In the genomic region with DNA sequence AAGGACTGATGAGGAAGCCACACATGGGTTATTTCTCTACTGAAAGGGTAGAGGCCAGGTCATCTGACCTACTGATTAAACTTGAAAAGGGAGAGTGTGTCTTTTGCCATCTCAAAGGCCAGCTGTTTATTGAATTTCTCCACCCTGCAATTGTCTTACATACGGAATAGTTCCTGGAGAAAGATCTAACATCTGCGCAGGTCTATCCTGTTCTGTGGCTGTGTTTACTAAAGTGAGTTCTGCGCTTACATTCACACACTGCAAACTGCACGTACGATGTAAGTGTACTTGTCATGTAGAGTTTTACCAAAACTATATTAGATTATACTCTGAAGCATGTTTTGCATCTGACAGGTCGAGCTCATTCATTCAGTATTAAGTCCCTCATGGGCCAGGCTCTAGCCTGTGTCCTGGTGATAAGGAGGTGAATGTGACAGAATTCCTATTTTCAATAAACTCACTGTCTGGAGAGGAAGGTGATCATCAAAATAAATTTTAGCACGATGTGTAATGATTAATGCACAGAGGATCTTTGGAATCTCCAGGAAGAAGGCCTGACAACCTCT, we compare ENCODE assay signal across 22 cellular contexts.
DNase-seq lines count a peak whose midpoint lies in the region; ATAC-seq, FAIRE-seq and TF ChIP-seq lines count a peak whose summit lies in the region.
"Had no signal": no experiment of that assay in that cellular context is flagged by ENCODE, and none has a peak within 500 bp of the region (broad histone marks: within the 10 kb centered on the region; RNA-seq: fewer than 3 reads in every experiment).

No MANE protein-coding gene starts in this region.

- no peak for DNase-seq in left ventricle myocardium inferior
- no peak for DNase-seq in right atrium auricular region (ENCODE audit: low spot score)
- DNase-seq in activated T-helper 1 cell treated with anti-CD3 and anti-CD28 coated beads, Interleukin-12 subunit alpha, Interleukin-12 subunit beta, Interleukin-2, Interleukin-4 antibody, amounts not matched to agents 30 ng/mL and 10 ng/mL and 1 ng/mL, durations not matched to agents 14 hours and 24 hours and 36 hours (ENCODE audit: low spot score): no peak
- DNase-seq in left colon: no peak
- no peak for DNase-seq in urothelium cell line (ENCODE audit: low spot score)
- DNase-seq in substantia nigra (lab: John Stamatoyannopoulos, UW): no peak
- DNase-seq in UCSD-AML1 (lab: John Stamatoyannopoulos, UW; ENCODE audit: unreplicated experiment): no peak
- DNase-seq: activated CD4-positive, CD25-positive, alpha-beta regulatory T cell; aorta; DMS 273 treated with DMSO at 0.1 percent for 48 hours; GF-D8; NCI-H187 treated with DMSO at 0.1 percent for 48 hours; NCI-H510A; pancreas; small intestine; stimulated activated CD4-positive, alpha-beta T cell treated with anti-CD3 and anti-CD28 coated beads, Interleukin-4, amount 100 ng/mL, for 4 hours; stimulated activated CD8-positive, alpha-beta memory T cell treated with anti-CD3 and anti-CD28 coated beads, Interleukin-4, amount 100 ng/mL, for 48 hours; testis had no signal

- H3K4me1 ChIP-seq in left ventricle myocardium inferior: peaks cover 55% of the 10 kb centered on the region
- peaks cover 0 to 47% of the 10 kb centered on the region in 2 donors for H3K4me1 ChIP-seq in right atrium auricular region
- H3K4me1 ChIP-seq: pancreas, testis had no signal

- H3K36me3 Mint-ChIP-seq in activated T-helper 1 cell treated with anti-CD3 and anti-CD28 coated beads, Interleukin-12 subunit alpha, Interleukin-12 subunit beta, Interleukin-2, Interleukin-4 antibody, amounts not matched to agents 30 ng/mL and 10 ng/mL and 1 ng/mL, durations not matched to agents 14 hours and 24 hours and 36 hours (ENCODE audit: low read depth): peaks cover 20% of the 10 kb centered on the region

- peak overlapping the region; percentile 38 for H3K27ac Mint-ChIP-seq in activated T-helper 1 cell treated with anti-CD3 and anti-CD28 coated beads, Interleukin-12 subunit alpha, Interleukin-12 subunit beta, Interleukin-2, Interleukin-4 antibody, amounts not matched to agents 30 ng/mL and 10 ng/mL and 1 ng/mL, durations not matched to agents 14 hours and 24 hours and 36 hours
- H3K27ac Mint-ChIP-seq: B cell had no signal

- peak; percentile 89 for FAIRE-seq in urothelium cell line (lab: Jason Lieb, UNC)
- FAIRE-seq: colon, GM12892, pancreas, small intestine had no signal

- TF ChIP-seq CTCF in left ventricle myocardium inferior (IDR thresholded peaks at IDR 0.05; ENCODE audit: borderline replicate concordance) (no peak), right atrium auricular region (IDR thresholded peaks at IDR 0.05) (no peak)

- peaks cover 6% of the 10 kb centered on the region for H3K4me1 Mint-ChIP-seq in activated T-helper 1 cell treated with anti-CD3 and anti-CD28 coated beads, Interleukin-12 subunit alpha, Interleukin-12 subunit beta, Interleukin-2, Interleukin-4 antibody, amounts not matched to agents 30 ng/mL and 10 ng/mL and 1 ng/mL, durations not matched to agents 14 hours and 24 hours and 36 hours (ENCODE audit: low read depth)
- H3K4me1 Mint-ChIP-seq: T-cell had no signal

- intact Hi-C loops in left ventricle myocardium inferior (cut with micrococcal nuclease) (no loop called here), left colon (cut with DNase I, micrococcal nuclease) (no loop called here)
- intact Hi-C loops in activated T-helper 1 cell treated with anti-CD3 and anti-CD28 coated beads, Interleukin-12 subunit alpha, Interleukin-12 subunit beta, Interleukin-2, Interleukin-4 antibody, amounts not matched to agents 30 ng/mL and 10 ng/mL and 1 ng/mL, durations not matched to agents 14 hours and 24 hours and 36 hours (cut with micrococcal nuclease): no loop called here

- H3K36me3 ChIP-seq in left ventricle myocardium inferior: no peaks in the 10 kb centered on the region
- H3K36me3 ChIP-seq in right atrium auricular region: no peaks in the 10 kb centered on the region
- H3K36me3 ChIP-seq: pancreas had no signal

- H3K27me3 Mint-ChIP-seq in activated T-helper 1 cell treated with anti-CD3 and anti-CD28 coated beads, Interleukin-12 subunit alpha, Interleukin-12 subunit beta, Interleukin-2, Interleukin-4 antibody, amounts not matched to agents 30 ng/mL and 10 ng/mL and 1 ng/mL, durations not matched to agents 14 hours and 24 hours and 36 hours (ENCODE audit: insufficient read depth): no peaks in the 10 kb centered on the region
- H3K27me3 Mint-ChIP-seq: B cell, T-cell had no signal

- H3K9me3 ChIP-seq in left ventricle myocardium inferior (replicated peaks) (no peaks in the 10 kb centered on the region), right atrium auricular region (no peaks in the 10 kb centered on the region)
- H3K9me3 ChIP-seq: pancreas, testis had no signal

- peak overlapping the region; percentile 1 for H3K4me3 Mint-ChIP-seq in activated T-helper 1 cell treated with anti-CD3 and anti-CD28 coated beads, Interleukin-12 subunit alpha, Interleukin-12 subunit beta, Interleukin-2, Interleukin-4 antibody, amounts not matched to agents 30 ng/mL and 10 ng/mL and 1 ng/mL, durations not matched to agents 14 hours and 24 hours and 36 hours
- H3K4me3 Mint-ChIP-seq: B cell had no signal

- ATAC-seq in left colon: peak; percentile 27
- ATAC-seq: pancreas had no signal

- H3K9me3 Mint-ChIP-seq in activated T-helper 1 cell treated with anti-CD3 and anti-CD28 coated beads, Interleukin-12 subunit alpha, Interleukin-12 subunit beta, Interleukin-2, Interleukin-4 antibody, amounts not matched to agents 30 ng/mL and 10 ng/mL and 1 ng/mL, durations not matched to agents 14 hours and 24 hours and 36 hours: no peaks in the 10 kb centered on the region
- H3K9me3 Mint-ChIP-seq: T-cell had no signal

- no peaks in the 10 kb centered on the region for H3K27me3 ChIP-seq in left ventricle myocardium inferior (ENCODE audit: low read depth)
- no peaks in the 10 kb centered on the region for H3K27me3 ChIP-seq in right atrium auricular region
- H3K27me3 ChIP-seq: pancreas, testis had no signal

- H3K4me3 ChIP-seq in left ventricle myocardium inferior (no peak overlapping the region), right atrium auricular region (no peak overlapping the region)
- H3K4me3 ChIP-seq: pancreas, testis had no signal

- H3K27ac ChIP-seq in left ventricle myocardium inferior (replicated peaks): peak overlapping the region; percentile 86
- H3K27ac ChIP-seq in right atrium auricular region: peak overlapping the region in 1 of 2 donors; percentile 53
- H3K27ac ChIP-seq in substantia nigra (ENCODE audit: low read depth, low read length, poor library complexity, severe bottlenecking): no peak overlapping the region
- H3K27ac ChIP-seq: pancreas, testis had no signal
